Comparison of ENCODE assay signal across 8 cellular contexts in the genomic region with DNA sequence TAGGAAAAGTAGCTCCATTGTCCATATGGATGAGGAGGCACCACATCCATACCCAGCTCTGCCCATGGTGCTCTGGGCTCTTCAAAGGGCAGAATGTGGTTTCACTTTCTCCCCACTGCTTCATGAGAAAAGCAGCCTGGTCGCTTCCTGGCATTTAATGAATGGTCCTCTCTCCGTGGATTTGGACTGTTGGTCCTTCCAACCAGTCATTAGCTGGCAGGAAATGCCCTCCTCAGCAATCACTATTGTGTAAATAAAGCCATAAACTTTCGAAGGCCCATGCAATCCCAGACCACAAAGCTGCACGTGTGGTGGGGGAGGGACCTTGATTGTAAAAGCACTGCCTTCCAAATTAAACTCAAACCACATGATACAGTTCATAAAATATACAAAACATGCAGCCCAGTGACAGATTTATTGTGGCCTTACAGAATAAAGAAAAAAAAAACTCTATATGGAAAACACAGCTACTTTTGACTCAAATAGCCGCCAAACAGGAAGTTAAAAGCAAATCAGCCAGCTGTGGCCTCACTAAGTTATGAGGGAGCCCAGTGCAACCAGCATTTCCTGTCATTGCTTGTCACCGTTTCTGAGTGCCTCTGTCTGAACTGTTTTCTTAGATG. TPM values are rescaled to one million over a fixed set of nuclear protein-coding genes. Genes with fewer than 3 reads are reported as not detected.
DNase-seq lines count a peak whose midpoint lies in the region; ATAC-seq, FAIRE-seq and TF ChIP-seq lines count a peak whose summit lies in the region.

No MANE protein-coding gene starts in this region.

- no peaks in the 10 kb centered on the region; the same call in 1 of the 2 replicates for H4K20me1 ChIP-seq in Karpas-422 (ENCODE audit: insufficient read depth, low read depth, low read length)

- no peaks in the 10 kb centered on the region for H3K36me3 ChIP-seq in Karpas-422 (ENCODE audit: insufficient read depth, low read length)
- H3K36me3 ChIP-seq in mesendoderm (ENCODE audit: control insufficient read depth, insufficient read depth, low read length) = no peaks in the 10 kb centered on the region

- H3K4me1 Mint-ChIP-seq in T-helper 1 cell treated with Interleukin-12 subunit alpha and Interleukin-12 subunit beta and Interleukin-4 antibody, amounts not matched to agents 30 μg/mL and 1 μg/mL, for 36 hours (ENCODE audit: low read depth) = peaks cover 22% of the 10 kb centered on the region

- no peaks in the 10 kb centered on the region for H3K9me2 ChIP-seq in Karpas-422 (replicated peaks; ENCODE audit: insufficient read depth, low read length)

- DNase-seq in GM12892 (ENCODE audit: insufficient read length) (peak; percentile 15), Karpas-422 (peak; percentile 85), mesendoderm (peak; percentile 7), H54 (ENCODE audit: insufficient read length, low spot score) (no peak)

- peak; percentile 87 for ATAC-seq in GM21786 (IDR thresholded peaks at IDR 0.05; ENCODE audit: unreplicated experiment)

- no peak; the same call in 1 of the 2 replicates for TF ChIP-seq POLR2A in GM12892 (IDR thresholded peaks at IDR 0.05; ENCODE audit: low read depth, low read length)
- no peak for TF ChIP-seq POLR2A in H54 (IDR thresholded peaks at IDR 0.05; ENCODE audit: low read depth, low read length)

- peak overlapping the region; percentile 34 for H3K56ac ChIP-seq in mesendoderm (ENCODE audit: low read length)

- no peaks in the 10 kb centered on the region for H3K27me3 ChIP-seq in Karpas-422 (ENCODE audit: low read length)
- H3K27me3 ChIP-seq in mesendoderm (ENCODE audit: insufficient read depth, low read length, poor library complexity) = no peaks in the 10 kb centered on the region

- H3K27ac ChIP-seq in Karpas-422 (ENCODE audit: low read length) (peak overlapping the region; percentile 61), cingulate gyrus (ENCODE audit: low read depth, low read length) (peak overlapping the region; percentile 3), mesendoderm (ENCODE audit: low read depth, low read length) (no peak overlapping the region), temporal lobe (ENCODE audit: low read depth, low read length) (peak overlapping the region; percentile 48)

- H4K5ac ChIP-seq in mesendoderm (ENCODE audit: low read length) = no peak overlapping the region

- H3K9me3 Mint-ChIP-seq in T-helper 1 cell treated with Interleukin-12 subunit alpha and Interleukin-12 subunit beta and Interleukin-4 antibody, amounts not matched to agents 30 μg/mL and 1 μg/mL, for 36 hours = no peaks in the 10 kb centered on the region

- no peak overlapping the region for H2BK5ac ChIP-seq in mesendoderm (ENCODE audit: low read length)

- H3K9ac ChIP-seq in Karpas-422 (ENCODE audit: low read length) = peak overlapping the region; percentile 54
- H3K9ac ChIP-seq in mesendoderm (ENCODE audit: low read length) = no peak overlapping the region

- H2BK15ac ChIP-seq in mesendoderm (replicated peaks; ENCODE audit: low read depth) = no peak overlapping the region

- no peak overlapping the region for H3K4ac ChIP-seq in mesendoderm (ENCODE audit: low read depth, low read length)

- no peak overlapping the region for H4K8ac ChIP-seq in mesendoderm (ENCODE audit: low read depth, low read length)

- H3K4me3 Mint-ChIP-seq in T-helper 1 cell treated with Interleukin-12 subunit alpha and Interleukin-12 subunit beta and Interleukin-4 antibody, amounts not matched to agents 30 μg/mL and 1 μg/mL, for 36 hours = peak overlapping the region; percentile 73

- peak overlapping the region; percentile 95 for H2AFZ ChIP-seq in Karpas-422 (ENCODE audit: low read length)

- H2AK5ac ChIP-seq in mesendoderm (ENCODE audit: low read length) = no peak overlapping the region

- H3K18ac ChIP-seq in mesendoderm (ENCODE audit: low read length) = no peak overlapping the region

- no peaks in the 10 kb centered on the region for H3K36me3 Mint-ChIP-seq in T-helper 1 cell treated with Interleukin-12 subunit alpha and Interleukin-12 subunit beta and Interleukin-4 antibody, amounts not matched to agents 30 μg/mL and 1 μg/mL, for 36 hours (ENCODE audit: low read depth)

- H3K4me1 ChIP-seq in Karpas-422 (ENCODE audit: low read length) (peaks cover 31% of the 10 kb centered on the region), mesendoderm (ENCODE audit: control insufficient read depth, low read depth, low read length) (no peaks in the 10 kb centered on the region)

- no peaks in the 10 kb centered on the region for H3K27me3 Mint-ChIP-seq in T-helper 1 cell treated with Interleukin-12 subunit alpha and Interleukin-12 subunit beta and Interleukin-4 antibody, amounts not matched to agents 30 μg/mL and 1 μg/mL, for 36 hours (ENCODE audit: low read depth)

- H2BK120ac ChIP-seq in mesendoderm (ENCODE audit: low read depth, low read length) = no peak overlapping the region

- no peaks in the 10 kb centered on the region for H3K79me1 ChIP-seq in mesendoderm (ENCODE audit: low read length)

- peak overlapping the region; percentile 56 for H3K4me3 ChIP-seq in Karpas-422 (ENCODE audit: low read length)
- H3K4me3 ChIP-seq in mesendoderm (ENCODE audit: low read length) = no peak overlapping the region

- no CpG with 5 or more reads among the region's 6 CpGs for WGBS in mesendoderm (ENCODE audit: extremely low coverage, insufficient coverage, low lambda C conversion rate)

- H3K9me3 ChIP-seq in Karpas-422 (ENCODE audit: low read length) = no peaks in the 10 kb centered on the region

- FAIRE-seq in GM12892 (lab: Jason Lieb, UNC) (peak; percentile 89), H54 (lab: Jason Lieb, UNC) (no peak)

- H3K4me2 ChIP-seq in Karpas-422 (ENCODE audit: low read depth, low read length, poor library complexity, severe bottlenecking) (peak overlapping the region; percentile 75), mesendoderm (ENCODE audit: low read length) (no peak overlapping the region)

- H3K23ac ChIP-seq in mesendoderm (ENCODE audit: low read length) = no peak overlapping the region

- H3K79me2 ChIP-seq in Karpas-422 (ENCODE audit: low read length) = no peaks in the 10 kb centered on the region
- H3K79me2 ChIP-seq in mesendoderm (ENCODE audit: control insufficient read depth, insufficient read depth, low read length) = no peaks in the 10 kb centered on the region

- H3K27ac Mint-ChIP-seq in T-helper 1 cell treated with Interleukin-12 subunit alpha and Interleukin-12 subunit beta and Interleukin-4 antibody, amounts not matched to agents 30 μg/mL and 1 μg/mL, for 36 hours = peak overlapping the region; percentile 90

RNA-seq across cellular contexts. Expression of gene MBNL3, which starts 8.1 kb away (rescaled TPM):
- 9.0 TPM for polyA plus RNA-seq in GM12892 (2012; ENCODE audit: missing spikeins)
- total RNA-seq in Karpas-422 (2014; rRNA removed; shearing (Covaris generic); ENCODE audit: low replicate concordance) = 6.9 and 22.2 TPM in 2 replicates
- polyA plus RNA-seq in mesendoderm (2013, experiment 1 of 2) = 6.7 TPM
- 6.2 TPM for polyA plus RNA-seq in mesendoderm (2013, experiment 2 of 2)
- 2.2 TPM for total RNA-seq in temporal lobe
